In genomic region chr18:37636831-37637230, GRCh38 we compare ENCODE assay signal across 27 cellular contexts.
"Had no signal": no experiment of that assay in that cellular context is flagged by ENCODE, and none has a peak within 500 bp of the region (broad histone marks: within the 10 kb centered on the region; RNA-seq: fewer than 3 reads in every experiment).

No MANE protein-coding gene starts in this region.

- DNase-seq: activated B cell treated with CpG ODN at 0.5 μM for 24 hours; activated CD4-positive, alpha-beta memory T cell treated with anti-CD3 and anti-CD28 coated beads for 36 hours; activated CD4-positive, alpha-beta T cell treated with anti-CD3 and anti-CD28 coated beads for 48 hours; activated CD4-positive, alpha-beta T cell treated with anti-CD3 and anti-CD28 coated beads, Interleukin-2, amount 50 U/mL, for 1 hour; activated CD4-positive, alpha-beta T cell treated with anti-CD3 and anti-CD28 coated beads, Interleukin-2, amount 50 U/mL, for 4 hours; activated CD4-positive, CD25-positive, alpha-beta regulatory T cell treated with anti-CD3 and anti-CD28 coated beads, Interleukin-2, amount 50 U/mL, for 72 hours; activated CD8-positive, alpha-beta memory T cell treated with anti-CD3 and anti-CD28 coated beads, Interleukin-2, amount 50 U/mL, for 4 hours; activated CD8-positive, alpha-beta T cell treated with anti-CD3 and anti-CD28 coated beads for 36 hours; activated effector memory CD4-positive, alpha-beta T cell treated with anti-CD3 and anti-CD28 coated beads, Interleukin-2, amount 50 U/mL, for 16 hours; activated gamma-delta T cell treated with Interleukin-2 at 50 U/mL for 16 hours; activated naive CD4-positive, alpha-beta T cell; activated naive CD4-positive, alpha-beta T cell treated with anti-CD3 and anti-CD28 coated beads for 36 hours; activated naive CD4-positive, alpha-beta T cell treated with anti-CD3 and anti-CD28 coated beads, Interleukin-2, amount 50 U/mL, for 16 hours; activated naive CD8-positive, alpha-beta T cell treated with anti-CD3 and anti-CD28 coated beads for 36 hours; activated T-cell treated with anti-CD3 and anti-CD28 coated beads for 4 hours; activated T-cell treated with anti-CD3 and anti-CD28 coated beads, Interleukin-2, amount 50 U/mL, for 1 hour; activated T-cell treated with anti-CD3 and anti-CD28 coated beads, Interleukin-2, amount 50 U/mL, for 4 hours; activated T-cell treated with anti-CD3 and anti-CD28 coated beads, Interleukin-2, amount 50 U/mL, for 72 hours; amygdala; anterior cingulate cortex; central memory CD4-positive, alpha-beta T cell; SW 1271; T-helper 1 cell had no signal

- ATAC-seq: activated CD8-positive, alpha-beta T cell treated with anti-CD3 and anti-CD28 coated beads for 36 hours; activated naive CD4-positive, alpha-beta T cell treated with anti-CD3 and anti-CD28 coated beads, Interleukin-2, amount 50 U/mL, for 72 hours; activated T-cell treated with anti-CD3 and anti-CD28 coated beads, Interleukin-2, amount 50 U/mL, for 4 hours; activated T-cell treated with anti-CD3 and anti-CD28 coated beads, Interleukin-2, amount 50 U/mL, for 72 hours; activated T-helper 17 cell treated with anti-CD3 and anti-CD28 coated beads, Interleukin-2, amount 50 U/mL, for 72 hours had no signal

- H3K27me3 ChIP-seq: ascending aorta had no signal

- H3K9me3 ChIP-seq: ascending aorta had no signal

- H3K27ac ChIP-seq: ascending aorta, VCaP had no signal

- H3K4me1 ChIP-seq: ascending aorta had no signal

- H3K4me3 ChIP-seq: ascending aorta had no signal

- H3K36me3 ChIP-seq: ascending aorta had no signal
